In genomic region chrX:141415889-141416288, GRCh38 we compare ENCODE assay signal across 26 cellular contexts.
"Had no signal": no experiment of that assay in that cellular context is flagged by ENCODE, and none has a peak within 500 bp of the region (broad histone marks: within the 10 kb centered on the region; RNA-seq: fewer than 3 reads in every experiment).

No MANE protein-coding gene starts in this region.

- ATAC-seq: effector memory CD8-positive, alpha-beta T cell; esophagus mucosa; foreskin keratinocyte; gastrocnemius medialis; gastroesophageal sphincter; heart left ventricle; heart right ventricle had no signal

- H3K36me3 ChIP-seq: colonic mucosa, esophagus muscularis mucosa, esophagus squamous epithelium, gastrocnemius medialis, gastroesophageal sphincter, heart left ventricle, heart right ventricle had no signal

- H3K27ac ChIP-seq: colonic mucosa, coronary artery, dorsolateral prefrontal cortex, esophagus muscularis mucosa, esophagus squamous epithelium, foreskin keratinocyte, gastrocnemius medialis, gastroesophageal sphincter, heart left ventricle, heart right ventricle had no signal

- H3K9me3 ChIP-seq: colonic mucosa, esophagus squamous epithelium, gastrocnemius medialis, gastroesophageal sphincter, heart left ventricle, heart right ventricle had no signal

- FAIRE-seq: endometrium, endothelial cell of umbilical vein, frontal cortex had no signal

- H3K4me1 ChIP-seq: colonic mucosa, esophagus muscularis mucosa, esophagus squamous epithelium, foreskin keratinocyte, gastrocnemius medialis, gastroesophageal sphincter, heart left ventricle, heart right ventricle had no signal

- H3K4me3 ChIP-seq: colonic mucosa, coronary artery, dorsolateral prefrontal cortex, esophagus muscularis mucosa, esophagus squamous epithelium, gastrocnemius medialis, gastroesophageal sphincter, heart left ventricle, heart right ventricle had no signal

- H3K27me3 ChIP-seq: colonic mucosa, esophagus squamous epithelium, foreskin keratinocyte, gastrocnemius medialis, gastroesophageal sphincter, heart left ventricle, heart right ventricle had no signal

- DNase-seq: colonic mucosa; cortex of kidney; dermis blood vessel endothelial cell; dorsolateral prefrontal cortex; effector CD4-positive, alpha-beta T cell; effector CD8-positive, alpha-beta T cell; effector memory CD4-positive, alpha-beta T cell; effector memory CD8-positive, alpha-beta T cell; endodermal cell; erythroblast; esophagus squamous epithelium; foreskin fibroblast; foreskin keratinocyte; foreskin melanocyte; gastrocnemius medialis; glutamatergic neuron; head of caudate nucleus; heart left ventricle; heart right ventricle had no signal
